8 cellular contexts compared by ENCODE assay signal in the genomic region with DNA sequence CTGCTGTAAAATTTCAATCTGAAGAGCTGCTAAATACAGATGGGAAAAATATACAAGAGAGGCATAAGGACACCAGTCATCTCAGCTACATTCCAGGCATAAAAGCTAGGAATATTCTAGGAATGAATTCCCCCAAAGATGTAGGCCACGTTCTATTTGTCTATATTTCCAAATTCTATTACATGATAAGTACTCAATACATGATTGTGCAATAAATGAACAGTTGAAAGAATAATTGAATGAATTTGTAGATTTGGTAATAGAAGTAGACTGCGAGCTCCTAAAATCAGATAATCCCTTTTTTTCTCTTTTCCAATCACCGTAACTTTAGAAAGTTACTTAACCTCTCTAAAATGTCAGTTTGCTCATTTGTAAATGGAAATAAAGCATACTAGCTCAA. TPM values are rescaled to one million over a fixed set of nuclear protein-coding genes. Genes with fewer than 3 reads are reported as not detected.
"Had no signal": no experiment of that assay in that cellular context is flagged by ENCODE, and none has a peak within 500 bp of the region (broad histone marks: within the 10 kb centered on the region; RNA-seq: fewer than 3 reads in every experiment).

No MANE protein-coding gene starts in this region.

- H3K27ac ChIP-seq: HL-60, KMS-11 had no signal

- FAIRE-seq: HTR-8/SVneo had no signal

- H3K4me2 ChIP-seq: KMS-11 had no signal

- H3K9ac ChIP-seq: KMS-11 had no signal

- DNase-seq: KBM-7, KG1 had no signal

RNA-seq across cellular contexts. Expression of a gene that starts 48.5 kb away (rescaled TPM):
- total RNA-seq: HT-29, HT1080 had no signal
- polyA plus RNA-seq: IgD-negative memory B cell had no signal
